15 cellular contexts compared by ENCODE assay signal in the genomic region with DNA sequence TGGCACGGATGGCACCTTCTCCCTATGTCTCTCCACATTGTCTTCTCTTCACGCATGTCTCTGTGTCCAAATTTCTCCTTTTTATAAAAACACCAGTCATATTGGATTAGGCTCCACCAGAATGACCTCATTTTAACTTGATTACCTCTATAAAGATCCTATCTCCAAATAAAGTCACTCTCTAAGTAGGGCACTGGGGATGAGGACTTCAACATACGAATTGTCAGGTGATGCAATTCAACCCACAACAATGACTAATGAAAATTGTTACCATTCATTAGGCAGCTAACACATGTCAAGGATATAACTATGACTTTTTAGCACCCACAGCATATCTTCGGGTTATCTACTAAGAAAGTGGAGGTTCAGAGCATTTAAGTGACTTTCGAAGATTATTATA.
"Had no signal": no experiment of that assay in that cellular context is flagged by ENCODE, and none has a peak within 500 bp of the region (broad histone marks: within the 10 kb centered on the region; RNA-seq: fewer than 3 reads in every experiment).

No MANE protein-coding gene starts in this region.

- H3K27me3 ChIP-seq: pancreas, right lobe of liver had no signal

- H3K36me3 ChIP-seq: neutrophil, pancreas, right lobe of liver, WERI-Rb-1 had no signal

- H3K4me1 ChIP-seq: pancreas, right lobe of liver had no signal

- H3K4me2 ChIP-seq: smooth muscle cell had no signal

- H3K4me3 Mint-ChIP-seq: activated naive CD4-positive, alpha-beta T cell treated with anti-CD3 and anti-CD28 coated beads, Interleukin-2, amount 50 U/mL, for 24 hours; activated T-cell treated with anti-CD3 and anti-CD28 coated beads, Interleukin-2, amount 50 U/mL, for 72 hours; natural killer cell treated with Interleukin-12 subunit alpha and Interleukin-12 subunit beta and Interleukin-15 and Interleukin-18, amount 100 ng/mL, for 72 hours; stimulated activated naive B cell treated with anti-CD40 and anti-IgM and Interleukin-4, amounts not matched to agents 10 μg/mL and 1 μg/mL and 100 μg/mL, for 72 hours; T-helper 1 cell treated with Interleukin-12 subunit alpha and Interleukin-12 subunit beta and Interleukin-4 antibody, amounts not matched to agents 30 μg/mL and 1 μg/mL, for 36 hours had no signal

- H3K9me3 ChIP-seq: neutrophil, pancreas, right lobe of liver had no signal

- H3K36me3 Mint-ChIP-seq: activated naive CD4-positive, alpha-beta T cell treated with anti-CD3 and anti-CD28 coated beads, Interleukin-2, amount 50 U/mL, for 24 hours; natural killer cell treated with Interleukin-12 subunit alpha and Interleukin-12 subunit beta and Interleukin-15 and Interleukin-18, amount 100 ng/mL, for 72 hours; stimulated activated naive B cell treated with anti-CD40 and anti-IgM and Interleukin-4, amounts not matched to agents 10 μg/mL and 1 μg/mL and 100 μg/mL, for 72 hours had no signal

- H3K27ac ChIP-seq: neutrophil, pancreas, right lobe of liver, WERI-Rb-1 had no signal

- H3K27ac Mint-ChIP-seq: activated naive CD4-positive, alpha-beta T cell treated with anti-CD3 and anti-CD28 coated beads, Interleukin-2, amount 50 U/mL, for 24 hours; activated T-cell treated with anti-CD3 and anti-CD28 coated beads, Interleukin-2, amount 50 U/mL, for 72 hours; natural killer cell treated with Interleukin-12 subunit alpha and Interleukin-12 subunit beta and Interleukin-15 and Interleukin-18, amount 100 ng/mL, for 72 hours; stimulated activated naive B cell treated with anti-CD40 and anti-IgM and Interleukin-4, amounts not matched to agents 10 μg/mL and 1 μg/mL and 100 μg/mL, for 72 hours; T-helper 1 cell treated with Interleukin-12 subunit alpha and Interleukin-12 subunit beta and Interleukin-4 antibody, amounts not matched to agents 30 μg/mL and 1 μg/mL, for 36 hours had no signal

- H3K4me1 Mint-ChIP-seq: activated naive CD4-positive, alpha-beta T cell treated with anti-CD3 and anti-CD28 coated beads, Interleukin-2, amount 50 U/mL, for 24 hours had no signal

- H3K4me3 ChIP-seq: pancreas, right lobe of liver, smooth muscle cell had no signal

- FAIRE-seq: pancreas had no signal

- DNase-seq: activated CD4-positive, alpha-beta T cell treated with anti-CD3 and anti-CD28 coated beads for 1 hour; activated CD8-positive, alpha-beta memory T cell treated with anti-CD3 and anti-CD28 coated beads for 24 hours; activated effector memory CD4-positive, alpha-beta T cell treated with anti-CD3 and anti-CD28 coated beads, Interleukin-2, amount 50 U/mL, for 16 hours; activated T-cell treated with anti-CD3 and anti-CD28 coated beads, Interleukin-2, amount 50 U/mL, for 72 hours; effector CD4-positive, alpha-beta T cell; pancreas; right lobe of liver; stimulated activated CD4-positive, alpha-beta T cell treated with anti-CD3 and anti-CD28 coated beads, Interleukin-4, amount 100 ng/mL, for 24 hours; stimulated activated naive B cell treated with anti-CD40 and anti-IgM and Interleukin-4, amounts not matched to agents 10 μg/mL and 1 μg/mL and 100 μg/mL, for 72 hours had no signal

- H3K9me3 Mint-ChIP-seq: activated naive CD4-positive, alpha-beta T cell treated with anti-CD3 and anti-CD28 coated beads, Interleukin-2, amount 50 U/mL, for 24 hours; activated T-cell treated with anti-CD3 and anti-CD28 coated beads, Interleukin-2, amount 50 U/mL, for 72 hours; natural killer cell treated with Interleukin-12 subunit alpha and Interleukin-12 subunit beta and Interleukin-15 and Interleukin-18, amount 100 ng/mL, for 72 hours; stimulated activated naive B cell treated with anti-CD40 and anti-IgM and Interleukin-4, amounts not matched to agents 10 μg/mL and 1 μg/mL and 100 μg/mL, for 72 hours; T-helper 1 cell treated with Interleukin-12 subunit alpha and Interleukin-12 subunit beta and Interleukin-4 antibody, amounts not matched to agents 30 μg/mL and 1 μg/mL, for 36 hours had no signal
